Comparison of ENCODE assay signal across 8 cellular contexts in the genomic region with DNA sequence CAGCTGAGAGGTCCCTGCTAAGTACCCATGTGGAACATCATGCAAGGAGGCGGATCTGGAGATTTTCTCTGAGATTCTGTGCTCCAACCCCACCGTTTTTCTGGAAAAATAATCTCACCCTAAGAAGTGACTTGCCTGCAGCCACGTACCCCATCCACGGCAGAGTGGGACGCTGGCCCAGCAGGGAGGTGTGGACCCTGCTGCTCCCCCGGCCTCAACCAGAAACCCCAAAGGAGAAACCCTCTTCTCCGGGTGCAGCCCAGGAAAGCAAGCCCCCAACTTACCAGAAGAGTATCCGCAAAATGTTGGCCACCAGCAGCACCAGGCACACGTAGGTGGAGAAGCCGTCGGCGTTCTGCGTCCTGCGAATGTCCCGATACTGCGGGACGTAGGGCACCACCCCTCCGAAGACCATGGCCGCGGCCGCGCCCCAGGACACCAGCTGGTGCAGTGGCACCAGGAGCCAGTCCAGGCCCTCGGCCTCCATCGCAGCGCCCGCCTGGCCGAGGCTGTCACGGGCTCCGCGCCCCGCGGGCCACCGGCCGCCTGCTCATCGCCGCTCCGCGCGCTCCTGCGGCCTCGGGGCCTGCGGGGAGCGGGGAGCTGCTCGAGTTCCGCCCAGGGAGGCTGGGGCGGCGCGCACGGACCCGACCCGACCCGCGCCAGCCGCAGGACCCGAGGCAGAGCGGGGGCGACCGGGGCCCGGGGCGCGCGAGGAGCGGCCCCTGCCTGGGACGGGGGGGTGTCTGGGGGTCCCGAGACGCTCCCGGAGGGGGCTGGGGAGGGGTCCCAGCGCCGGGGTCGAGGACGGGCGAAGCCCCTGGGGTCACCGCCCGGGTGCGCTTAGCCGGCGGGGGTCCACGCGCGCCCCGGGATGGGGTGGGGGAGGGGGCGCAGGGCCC. TPM values are rescaled to one million over a fixed set of nuclear protein-coding genes. Genes with fewer than 3 reads are reported as not detected.
A peak's percentile ranks its signal among the peaks of the same experiment; 100 is the strongest.
DNase-seq lines count a peak whose midpoint lies in the region; ATAC-seq and TF ChIP-seq lines count a peak whose summit lies in the region.

No MANE protein-coding gene starts in this region.

- H3K4me1 Mint-ChIP-seq in activated T-cell treated with anti-CD3 and anti-CD28 coated beads, Interleukin-2, amount 50 U/mL, for 72 hours (ENCODE audit: low read depth): peaks cover 58% of the 10 kb centered on the region
- H3K4me1 Mint-ChIP-seq in glutamatergic neuron (ENCODE audit: low read depth, unreplicated experiment) (peaks cover 16% of the 10 kb centered on the region), osteocyte (ENCODE audit: unreplicated experiment) (peaks cover 33% of the 10 kb centered on the region)

- no peaks in the 10 kb centered on the region for H3K9me3 Mint-ChIP-seq in activated T-cell treated with anti-CD3 and anti-CD28 coated beads, Interleukin-2, amount 50 U/mL, for 72 hours
- H3K9me3 Mint-ChIP-seq in glutamatergic neuron (ENCODE audit: unreplicated experiment) (peaks cover 13% of the 10 kb centered on the region), osteocyte (ENCODE audit: unreplicated experiment) (no peaks in the 10 kb centered on the region)

- H3K27ac Mint-ChIP-seq in activated T-cell treated with anti-CD3 and anti-CD28 coated beads, Interleukin-2, amount 50 U/mL, for 72 hours: peak overlapping the region; percentile 65
- H3K27ac Mint-ChIP-seq in glutamatergic neuron (ENCODE audit: unreplicated experiment): peak overlapping the region; percentile 82
- peak overlapping the region; percentile 77 for H3K27ac Mint-ChIP-seq in osteocyte (ENCODE audit: unreplicated experiment)

- DNase-seq in ACHN (peak; percentile 12), HT-29 (ENCODE audit: low spot score) (peak; percentile 28), glutamatergic neuron (peak; percentile 58), osteocyte (ENCODE audit: extremely low spot score, unreplicated experiment) (no peak), NCI-H2107 treated with DMSO at 0.1 percent for 48 hours (lab: John Stamatoyannopoulos, UW; ENCODE audit: unreplicated experiment) (no peak), GF-D8 (lab: John Stamatoyannopoulos, UW) (no peak)
- peak in 1 of 2 donors; percentile 60 for DNase-seq in activated T-cell treated with anti-CD3 and anti-CD28 coated beads, Interleukin-2, amount 50 U/mL, for 72 hours

- no peak for TF ChIP-seq CTCF in glutamatergic neuron (IDR thresholded peaks at IDR 0.05; ENCODE audit: partially characterized antibody, unreplicated experiment)
- TF ChIP-seq CTCF in osteocyte (IDR thresholded peaks at IDR 0.05): no peak

- H3K4me3 Mint-ChIP-seq in activated T-cell treated with anti-CD3 and anti-CD28 coated beads, Interleukin-2, amount 50 U/mL, for 72 hours: peak overlapping the region; percentile 87 to 94
- H3K4me3 Mint-ChIP-seq in glutamatergic neuron (ENCODE audit: unreplicated experiment) (peak overlapping the region; percentile 91), osteocyte (ENCODE audit: unreplicated experiment) (peak overlapping the region; percentile 80)

- no peaks in the 10 kb centered on the region for H3K27me3 Mint-ChIP-seq in activated T-cell treated with anti-CD3 and anti-CD28 coated beads, Interleukin-2, amount 50 U/mL, for 72 hours (ENCODE audit: low read depth)
- peaks cover 11% of the 10 kb centered on the region for H3K27me3 Mint-ChIP-seq in glutamatergic neuron (ENCODE audit: unreplicated experiment)
- H3K27me3 Mint-ChIP-seq in osteocyte (ENCODE audit: unreplicated experiment): no peaks in the 10 kb centered on the region

- in situ Hi-C loops in ACHN (cut with HindIII; ENCODE audit: low pct_ligation_motif_present, low pct_unique_long_range_greater_than_20kb, low sequenced_read_pairs): no loop called here

- peak; percentile 32 for ATAC-seq in GM18907 (IDR thresholded peaks at IDR 0.05; ENCODE audit: unreplicated experiment)
- peak; percentile 38 to 39 for ATAC-seq in activated T-cell treated with anti-CD3 and anti-CD28 coated beads, Interleukin-2, amount 50 U/mL, for 72 hours (replicated peaks in 1 of 2)

- peaks cover 3% of the 10 kb centered on the region in 2 donors for H3K36me3 Mint-ChIP-seq in activated T-cell treated with anti-CD3 and anti-CD28 coated beads, Interleukin-2, amount 50 U/mL, for 72 hours (ENCODE audit: insufficient read depth in 2 of 2)
- no peaks in the 10 kb centered on the region for H3K36me3 Mint-ChIP-seq in glutamatergic neuron (ENCODE audit: unreplicated experiment)
- peaks cover 5% of the 10 kb centered on the region for H3K36me3 Mint-ChIP-seq in osteocyte (ENCODE audit: unreplicated experiment)

RNA-seq across cellular contexts. Expression of gene SLC66A2, which starts 0.8 kb away (rescaled TPM):
- total RNA-seq in HT-29 (2014; rRNA removed; shearing (Covaris generic)): 37.4 and 41.9 TPM in 2 replicates
- 10 to 100 TPM; 35.1 to 40.1 TPM for total RNA-seq in activated T-cell treated with anti-CD3 and anti-CD28 coated beads, Interleukin-2, amount 50 U/mL, for 72 hours
- total RNA-seq in glutamatergic neuron (ENCODE audit: unreplicated experiment) (56.6 TPM), osteocyte (35.1 and 38.6 TPM in 2 replicates)

RNA-seq across cellular contexts. Expression of gene HSBP1L1, which starts 13.8 kb away (rescaled TPM):
- total RNA-seq in HT-29 (2014; rRNA removed; shearing (Covaris generic)): 38.3 and 43.6 TPM in 2 replicates
- total RNA-seq in activated T-cell treated with anti-CD3 and anti-CD28 coated beads, Interleukin-2, amount 50 U/mL, for 72 hours: 10 to 100 TPM; 11.2 to 11.8 TPM
- total RNA-seq in glutamatergic neuron (ENCODE audit: unreplicated experiment): not detected
- total RNA-seq in osteocyte: 1.6 and 2.0 TPM in 2 replicates

RNA-seq across cellular contexts. Expression of gene TXNL4A, which starts 37.7 kb away (rescaled TPM):
- total RNA-seq in HT-29 (2014; rRNA removed; shearing (Covaris generic)): 63.4 and 70.8 TPM in 2 replicates
- total RNA-seq in activated T-cell treated with anti-CD3 and anti-CD28 coated beads, Interleukin-2, amount 50 U/mL, for 72 hours: 100 to 1,000 TPM in 1 of 2 donors, 10 to 100 TPM in 1; 92.9 to 105 TPM
- total RNA-seq in glutamatergic neuron (ENCODE audit: unreplicated experiment): 104 TPM
- total RNA-seq in osteocyte: 117 and 126 TPM in 2 replicates

Comparison
In these comparisons a context has a peak if more than half of its experiments do, and no peak if none do; other contexts are left out.
1. DNase-seq: peak in ACHN (single experiment), HT-29 (single experiment) and glutamatergic neuron (single experiment); none in osteocyte (single experiment), NCI-H2107 treated with DMSO at 0.1 percent for 48 hours (single experiment) and GF-D8 (single experiment).
2. Peak in every context shown above with its lines, with median percentiles within 50 percentile points of each other: H3K27ac Mint-ChIP-seq and H3K4me3 Mint-ChIP-seq.